14 cellular contexts compared by ENCODE assay signal in genomic region chr3:143123353-143123974, GRCh38. TPM values are rescaled to one million over a fixed set of nuclear protein-coding genes. Genes with fewer than 3 reads are reported as not detected.
DNase-seq lines count a peak whose midpoint lies in the region; ATAC-seq lines count a peak whose summit lies in the region.
"Had no signal": no experiment of that assay in that cellular context is flagged by ENCODE, and none has a peak within 500 bp of the region (broad histone marks: within the 10 kb centered on the region; RNA-seq: fewer than 3 reads in every experiment).

No MANE protein-coding gene starts in this region.

- DNase-seq in SIG-M5 treated with dmso at 0.1 percent for 504 hours (lab: John Stamatoyannopoulos, UW; ENCODE audit: unreplicated experiment) (peak; percentile 59), GF-D8 (lab: John Stamatoyannopoulos, UW) (no peak), glomerular visceral epithelial cell (ENCODE audit: extremely low spot score) (no peak), cortex of kidney (lab: John Stamatoyannopoulos, UW) (no peak), left lobe of liver (ENCODE audit: low spot score) (no peak)
- DNase-seq: colonic mucosa; head of caudate nucleus; NCI-H226; stimulated activated CD4-positive, alpha-beta T cell treated with anti-CD3 and anti-CD28 coated beads, Interleukin-15, amount 100 ng/mL, for 24 hours; stomach had no signal

- H3K9ac ChIP-seq in ES-I3 (ENCODE audit: low read depth, low read length) = peak overlapping the region; percentile 26; the same call in 1 of the 2 replicates
- H3K9ac ChIP-seq: KMS-11 had no signal

- H3K36me3 ChIP-seq in ES-I3 (ENCODE audit: insufficient read depth, low read length) = peaks cover 5% of the 10 kb centered on the region; the same call in 1 of the 2 replicates
- H3K36me3 ChIP-seq: colonic mucosa, stomach had no signal

- peak overlapping the region; percentile 19 for H3K4me3 ChIP-seq in mononuclear cell (ENCODE audit: low read length)
- H3K4me3 ChIP-seq: colonic mucosa, stomach had no signal

- H3K9me3 ChIP-seq in ES-I3 (ENCODE audit: control insufficient read depth, insufficient read depth, low read length) (no peaks in the 10 kb centered on the region), mononuclear cell (ENCODE audit: low read depth, low read length) (no peaks in the 10 kb centered on the region)
- H3K9me3 ChIP-seq: colonic mucosa, stomach had no signal

- H3K4me1 ChIP-seq in ES-I3 (ENCODE audit: insufficient read depth, low read length) = 0 out of 2 replicates have a peak, but pooled peaks cover 11% of the 10 kb centered on the region
- H3K4me1 ChIP-seq in mononuclear cell (ENCODE audit: insufficient read depth, low read length) = peaks cover 42% of the 10 kb centered on the region
- H3K4me1 ChIP-seq: colonic mucosa had no signal

- ATAC-seq in GM21717 (IDR thresholded peaks at IDR 0.05; ENCODE audit: unreplicated experiment) (peak; percentile 21), left lobe of liver (no peak)

- H3K27me3 ChIP-seq in mononuclear cell (ENCODE audit: insufficient read depth, low read length) = no peaks in the 10 kb centered on the region

RNA-seq across cellular contexts. Expression of gene CHST2, which starts 3.9 kb away (rescaled TPM):
- 22.1 TPM for total RNA-seq in mononuclear cell
- 1.2 TPM for total RNA-seq in left lobe of liver

Comparison
In these comparisons a context has a peak if more than half of its experiments do, and no peak if none do; other contexts are left out.
1. RNA of gene CHST2, which starts 3.9 kb away (total RNA-seq): 22.1 TPM in mononuclear cell (single experiment); 1.2 TPM in left lobe of liver (single experiment); every median in the first group is over 10 times any median in the second.